Comparison of ENCODE assay signal across 1 cellular context in the genomic region with DNA sequence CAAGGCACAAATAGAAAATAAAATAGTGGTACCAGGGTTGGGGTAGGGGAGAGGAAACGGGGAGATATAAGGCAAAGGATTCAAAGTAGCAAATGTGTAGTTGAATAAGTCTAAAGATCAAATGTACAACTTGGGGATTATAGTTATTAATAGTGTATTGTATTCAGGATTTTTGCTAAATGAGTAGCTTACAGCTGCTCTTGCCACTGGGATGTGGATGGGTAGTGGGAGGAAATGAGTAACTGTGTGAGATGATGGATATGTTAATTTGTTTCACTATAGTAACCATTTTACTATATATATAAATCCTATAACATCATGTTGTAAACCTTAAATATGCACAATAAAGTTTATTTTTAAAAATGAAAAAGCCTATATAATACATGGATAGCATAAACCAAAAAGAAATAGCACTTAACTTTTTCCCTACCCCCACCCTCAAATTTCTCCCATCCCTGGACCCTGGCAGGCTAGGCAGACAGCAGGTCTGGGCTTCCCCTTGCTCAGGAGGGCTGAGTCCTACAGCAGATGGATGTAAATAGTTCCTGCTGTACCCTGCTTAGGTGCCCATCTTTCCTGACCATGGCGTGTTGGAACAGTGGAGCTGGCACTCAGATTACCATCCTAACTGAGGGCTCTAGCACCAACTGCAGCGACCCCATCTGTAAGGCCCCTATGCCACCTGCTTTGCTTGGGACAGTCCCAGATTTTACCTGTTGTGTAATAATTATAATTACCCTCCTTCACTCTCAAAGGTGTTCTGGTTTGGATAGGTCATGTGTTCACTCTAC.
TF ChIP-seq lines count a peak whose summit lies in the region.

No MANE protein-coding gene starts in this region.

TF ChIP-seq in HepG2, 621 proteins besides CTCF, POLR2A, EP300 and RAD21:
- TF ChIP-seq CEBPB (IDR thresholded peaks at IDR 0.05; ENCODE audit: borderline replicate concordance, low read depth, low read length), result 0 out of 2 replicates have a peak, but pooled peaks have one; percentile 30
- TF ChIP-seq DDIT3 (CRISPR knock-in tag; IDR thresholded peaks at IDR 0.05), result no peak
